19 cellular contexts compared by ENCODE assay signal in genomic region chr11:2694995-2695939, GRCh38. TPM values are rescaled to one million over a fixed set of nuclear protein-coding genes. Genes with fewer than 3 reads are reported as not detected.
DNase-seq lines count a peak whose midpoint lies in the region; ATAC-seq and TF ChIP-seq lines count a peak whose summit lies in the region.
"Had no signal": no experiment of that assay in that cellular context is flagged by ENCODE, and none has a peak within 500 bp of the region (broad histone marks: within the 10 kb centered on the region; RNA-seq: fewer than 3 reads in every experiment).

No MANE protein-coding gene starts in this region.

- peaks cover 25% of the 10 kb centered on the region for H3K79me2 ChIP-seq in neural cell (replicated peaks; ENCODE audit: insufficient read depth, low read length)

- H3K9ac ChIP-seq in neural cell (ENCODE audit: low read length): no peak overlapping the region

- peak overlapping the region in 2 of 7 donors; percentile 24 to 40 for H3K27ac Mint-ChIP-seq in CD14-positive monocyte
- H3K27ac Mint-ChIP-seq: activated naive CD4-positive, alpha-beta T cell treated with anti-CD3 and anti-CD28 coated beads for 36 hours had no signal

- no peak overlapping the region for H3K27ac ChIP-seq in neural cell (ENCODE audit: low read length)
- H3K27ac ChIP-seq in upper lobe of left lung: no peak overlapping the region
- H3K27ac ChIP-seq: colonic mucosa, uterus had no signal

- H3K36me3 Mint-ChIP-seq in CD14-positive monocyte: peaks cover 40 to 46% of the 10 kb centered on the region in 2 donors

- TF ChIP-seq CTCF in CD14-positive monocyte (IDR thresholded peaks at IDR 0.05) (no peak), LNCaP clone FGC (IDR thresholded peaks at IDR 0.05; ENCODE audit: control insufficient read depth, extremely low read depth, insufficient read depth) (no peak), fibroblast of the aortic adventitia (IDR thresholded peaks at IDR 0.05; ENCODE audit: insufficient read depth, low read length) (no peak), neural cell (IDR thresholded peaks at IDR 0.05; ENCODE audit: poor library complexity, severe bottlenecking) (no peak), omental fat pad (IDR thresholded peaks at IDR 0.05) (no peak), upper lobe of left lung (IDR thresholded peaks at IDR 0.05) (no peak)

- H3K9me3 Mint-ChIP-seq in CD14-positive monocyte: peaks cover 8 to 12% (median 11%) of the 10 kb centered on the region in 7 donors
- H3K9me3 Mint-ChIP-seq: activated naive CD4-positive, alpha-beta T cell treated with anti-CD3 and anti-CD28 coated beads for 36 hours; stimulated activated naive CD8-positive, alpha-beta T cell treated with anti-CD3 and anti-CD28 coated beads, Interleukin-15, amount 100 ng/mL, for 72 hours had no signal

- no peak for TF ChIP-seq POLR2A in upper lobe of left lung (IDR thresholded peaks at IDR 0.05)

- WGBS in upper lobe of left lung, 2 donors: 78 to 84% methylated on average over 9 of the region's 9 CpGs

- no peaks in the 10 kb centered on the region for H4K20me1 ChIP-seq in neural cell (ENCODE audit: insufficient read depth)

- no peaks in the 10 kb centered on the region for H3K36me3 ChIP-seq in neural cell (ENCODE audit: insufficient read depth, low read length)
- H3K36me3 ChIP-seq in upper lobe of left lung: no peaks in the 10 kb centered on the region
- H3K36me3 ChIP-seq: colonic mucosa, uterus had no signal

- peaks cover 24% of the 10 kb centered on the region for H3K4me1 Mint-ChIP-seq in CD14-positive monocyte

- no peaks in the 10 kb centered on the region for H3K27me3 ChIP-seq in neural cell (ENCODE audit: insufficient read depth, low read depth, low read length)
- H3K27me3 ChIP-seq in upper lobe of left lung: no peaks in the 10 kb centered on the region
- H3K27me3 ChIP-seq: colonic mucosa, uterus had no signal

- H3K9me3 ChIP-seq in neural cell (ENCODE audit: low read length) (no peaks in the 10 kb centered on the region), upper lobe of left lung (no peaks in the 10 kb centered on the region)
- H3K9me3 ChIP-seq: colonic mucosa, mucosa of descending colon, uterus had no signal

- no peak overlapping the region for H2AFZ ChIP-seq in neural cell (ENCODE audit: low read depth, low read length)

- ATAC-seq in GM21717 (IDR thresholded peaks at IDR 0.05; ENCODE audit: unreplicated experiment): no peak
- ATAC-seq in omental fat pad (ENCODE audit: low FRiP score): no peak
- ATAC-seq in upper lobe of left lung (ENCODE audit: low FRiP score in 2 of 2): no peak
- ATAC-seq in GM21360 (IDR thresholded peaks at IDR 0.05; ENCODE audit: unreplicated experiment): no peak
- ATAC-seq: mucosa of descending colon; stimulated activated naive CD8-positive, alpha-beta T cell treated with anti-CD3 and anti-CD28 coated beads, Interleukin-15, amount 100 ng/mL, for 72 hours had no signal

- no peak for TF ChIP-seq EP300 in neural cell (conservative IDR thresholded peaks at IDR 0.05; ENCODE audit: poor library complexity, severe bottlenecking)
- TF ChIP-seq EP300 in upper lobe of left lung (IDR thresholded peaks at IDR 0.05): no peak

- H3F3A ChIP-seq in neural cell (ENCODE audit: insufficient read depth, low read length, poor library complexity, severe bottlenecking): no peaks in the 10 kb centered on the region

- H3K9me2 ChIP-seq in neural cell (ENCODE audit: insufficient read depth, low read length): no peaks in the 10 kb centered on the region

- DNase-seq in CD14-positive monocyte (ENCODE audit: low spot score) (peak; percentile 7), LNCaP clone FGC (ENCODE audit: low read depth) (peak; percentile 17), fibroblast of the aortic adventitia (ENCODE audit: low read depth) (no peak), omental fat pad (ENCODE audit: low spot score) (no peak), upper lobe of left lung (no peak)
- DNase-seq: activated naive CD4-positive, alpha-beta T cell treated with anti-CD3 and anti-CD28 coated beads for 36 hours; colonic mucosa; hippocampal formation; mucosa of descending colon; NCI-H187 treated with DMSO at 0.1 percent for 48 hours; NCI-H345; nucleus accumbens; RPMI8226; stimulated activated CD4-positive, alpha-beta T cell treated with anti-CD3 and anti-CD28 coated beads, Interleukin-2, amount 100 ng/mL, for 24 hours; stimulated activated naive CD8-positive, alpha-beta T cell treated with anti-CD3 and anti-CD28 coated beads, Interleukin-15, amount 100 ng/mL, for 72 hours had no signal

- H3K27me3 Mint-ChIP-seq in CD14-positive monocyte (ENCODE audit: low read depth in 3 of 3): peaks cover 3 to 7% (median 5%) of the 10 kb centered on the region in 3 donors
- H3K27me3 Mint-ChIP-seq: stimulated activated naive CD8-positive, alpha-beta T cell treated with anti-CD3 and anti-CD28 coated beads, Interleukin-15, amount 100 ng/mL, for 72 hours had no signal

- no peak overlapping the region for H3K4me3 Mint-ChIP-seq in CD14-positive monocyte
- H3K4me3 Mint-ChIP-seq: activated naive CD4-positive, alpha-beta T cell treated with anti-CD3 and anti-CD28 coated beads for 36 hours; stimulated activated naive CD8-positive, alpha-beta T cell treated with anti-CD3 and anti-CD28 coated beads, Interleukin-15, amount 100 ng/mL, for 72 hours had no signal

- H3K4me1 ChIP-seq in upper lobe of left lung: peaks cover 12 to 30% (median 24%) of the 10 kb centered on the region in 4 donors
- H3K4me1 ChIP-seq: uterus had no signal

- peak overlapping the region; percentile 3 for H3K4me2 ChIP-seq in neural cell (ENCODE audit: low read length)

- no peak overlapping the region for H3K4me3 ChIP-seq in LNCaP clone FGC (ENCODE audit: low read depth, low read length)
- peak overlapping the region; percentile 10 for H3K4me3 ChIP-seq in fibroblast of the aortic adventitia (ENCODE audit: low read depth, low read length)
- H3K4me3 ChIP-seq in neural cell (ENCODE audit: low read length): peak overlapping the region; percentile 12
- H3K4me3 ChIP-seq in upper lobe of left lung: no peak overlapping the region
- H3K4me3 ChIP-seq: colonic mucosa, mucosa of descending colon, uterus had no signal

- TF ChIP-seq RAD21 in neural cell (conservative IDR thresholded peaks at IDR 0.05): no peak

- intact Hi-C loops in CD14-positive monocyte (cut with micrococcal nuclease): loop anchor here in 1 of 2 donors (10.0 kb wide), 1 partner anchor 190 kb away; the partner anchor contains the start of gene CDKN1C

TF ChIP-seq in neural cell, 6 proteins besides CTCF, POLR2A, EP300 and RAD21:
- TF ChIP-seq SMC3 (conservative IDR thresholded peaks at IDR 0.05; ENCODE audit: poor library complexity) (no peak), POLR2AphosphoS5 (IDR thresholded peaks at IDR 0.05) (no peak), MXI1 (conservative IDR thresholded peaks at IDR 0.05; ENCODE audit: poor library complexity, severe bottlenecking) (no peak), TAF1 (IDR thresholded peaks at IDR 0.05; ENCODE audit: low read depth) (no peak), EZH2 (IDR thresholded peaks at IDR 0.05; ENCODE audit: borderline replicate concordance, insufficient read depth, low read length, poor library complexity, severe bottlenecking) (no peak)
- TF ChIP-seq, protein P1, sequence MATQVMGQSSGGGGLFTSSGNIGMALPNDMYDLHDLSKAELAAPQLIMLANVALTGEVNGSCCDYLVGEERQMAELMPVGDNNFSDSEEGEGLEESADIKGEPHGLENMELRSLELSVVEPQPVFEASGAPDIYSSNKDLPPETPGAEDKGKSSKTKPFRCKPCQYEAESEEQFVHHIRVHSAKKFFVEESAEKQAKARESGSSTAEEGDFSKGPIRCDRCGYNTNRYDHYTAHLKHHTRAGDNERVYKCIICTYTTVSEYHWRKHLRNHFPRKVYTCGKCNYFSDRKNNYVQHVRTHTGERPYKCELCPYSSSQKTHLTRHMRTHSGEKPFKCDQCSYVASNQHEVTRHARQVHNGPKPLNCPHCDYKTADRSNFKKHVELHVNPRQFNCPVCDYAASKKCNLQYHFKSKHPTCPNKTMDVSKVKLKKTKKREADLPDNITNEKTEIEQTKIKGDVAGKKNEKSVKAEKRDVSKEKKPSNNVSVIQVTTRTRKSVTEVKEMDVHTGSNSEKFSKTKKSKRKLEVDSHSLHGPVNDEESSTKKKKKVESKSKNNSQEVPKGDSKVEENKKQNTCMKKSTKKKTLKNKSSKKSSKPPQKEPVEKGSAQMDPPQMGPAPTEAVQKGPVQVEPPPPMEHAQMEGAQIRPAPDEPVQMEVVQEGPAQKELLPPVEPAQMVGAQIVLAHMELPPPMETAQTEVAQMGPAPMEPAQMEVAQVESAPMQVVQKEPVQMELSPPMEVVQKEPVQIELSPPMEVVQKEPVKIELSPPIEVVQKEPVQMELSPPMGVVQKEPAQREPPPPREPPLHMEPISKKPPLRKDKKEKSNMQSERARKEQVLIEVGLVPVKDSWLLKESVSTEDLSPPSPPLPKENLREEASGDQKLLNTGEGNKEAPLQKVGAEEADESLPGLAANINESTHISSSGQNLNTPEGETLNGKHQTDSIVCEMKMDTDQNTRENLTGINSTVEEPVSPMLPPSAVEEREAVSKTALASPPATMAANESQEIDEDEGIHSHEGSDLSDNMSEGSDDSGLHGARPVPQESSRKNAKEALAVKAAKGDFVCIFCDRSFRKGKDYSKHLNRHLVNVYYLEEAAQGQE (IDR thresholded peaks at IDR 0.05; ENCODE audit: borderline replicate concordance): no peak

RNA-seq across cellular contexts. Expression of gene KCNQ1OT1, which starts 4.5 kb away (rescaled TPM):
- polyA plus RNA-seq in CD14-positive monocyte (under 1 TPM; 0.01 to 0.03 TPM), neural cell (0.12 and 0.32 TPM in 2 replicates)
- total RNA-seq in fibroblast of the aortic adventitia (ENCODE audit: low replicate concordance) (5.5 and 7.3 TPM in 2 replicates), omental fat pad (1 to 10 TPM; 3.4 to 9.7 (median 6.2) TPM), upper lobe of left lung (1 to 10 TPM; 1.1 to 6.3 (median 4.1) TPM)
- polyA minus RNA-seq in neural cell: 9.0 and 12.3 TPM in 2 replicates

Comparison
In these comparisons a context has a peak if more than half of its experiments do, and no peak if none do; other contexts are left out.
1. DNase-seq: peak in CD14-positive monocyte (single experiment) and LNCaP clone FGC (single experiment); none in fibroblast of the aortic adventitia (single experiment), omental fat pad (single experiment) and upper lobe of left lung (0 of 2).
2. H3K4me3 ChIP-seq: peak in fibroblast of the aortic adventitia (single experiment) and neural cell (single experiment); none in LNCaP clone FGC (single experiment) and upper lobe of left lung (0 of 4).